In genomic region chr18:2926528-2926927, GRCh38 we compare ENCODE assay signal across 18 cellular contexts.
DNase-seq lines count a peak whose midpoint lies in the region; ATAC-seq and TF ChIP-seq lines count a peak whose summit lies in the region.
"Had no signal": no experiment of that assay in that cellular context is flagged by ENCODE, and none has a peak within 500 bp of the region (broad histone marks: within the 10 kb centered on the region; RNA-seq: fewer than 3 reads in every experiment).

No MANE protein-coding gene starts in this region.

- no peaks in the 10 kb centered on the region for H3K27me3 Mint-ChIP-seq in activated naive CD4-positive, alpha-beta T cell treated with anti-CD3 and anti-CD28 coated beads, Interleukin-2, amount 50 U/mL, for 24 hours
- no peaks in the 10 kb centered on the region for H3K27me3 Mint-ChIP-seq in CD4-positive, CD25-positive, alpha-beta regulatory T cell

- no peaks in the 10 kb centered on the region for H3K4me1 Mint-ChIP-seq in activated naive CD4-positive, alpha-beta T cell treated with anti-CD3 and anti-CD28 coated beads, Interleukin-2, amount 50 U/mL, for 24 hours
- H3K4me1 Mint-ChIP-seq in CD4-positive, CD25-positive, alpha-beta regulatory T cell = peaks cover 0 to 2% (median 0%) of the 10 kb centered on the region in 4 donors
- H3K4me1 Mint-ChIP-seq: CD8-positive, alpha-beta memory T cell had no signal

- peak overlapping the region; percentile 23 for H3K27ac Mint-ChIP-seq in activated naive CD4-positive, alpha-beta T cell treated with anti-CD3 and anti-CD28 coated beads, Interleukin-2, amount 50 U/mL, for 24 hours
- peak overlapping the region in 1 of 3 donors; percentile 42 for H3K27ac Mint-ChIP-seq in CD4-positive, CD25-positive, alpha-beta regulatory T cell

- no peaks in the 10 kb centered on the region for H3K9me3 ChIP-seq in CD4-positive, CD25-positive, alpha-beta regulatory T cell (ENCODE audit: control insufficient read depth in 2 of 2, low read length in 2 of 2)
- H3K9me3 ChIP-seq in OCI-LY3 (ENCODE audit: insufficient read depth, low read length) = no peaks in the 10 kb centered on the region
- H3K9me3 ChIP-seq: A549, BLaER1, HAP-1 had no signal

- no peak overlapping the region for H3K4me3 Mint-ChIP-seq in activated naive CD4-positive, alpha-beta T cell treated with anti-CD3 and anti-CD28 coated beads, Interleukin-2, amount 50 U/mL, for 24 hours
- no peak overlapping the region for H3K4me3 Mint-ChIP-seq in CD4-positive, CD25-positive, alpha-beta regulatory T cell
- H3K4me3 Mint-ChIP-seq: CD8-positive, alpha-beta memory T cell had no signal

- no peak overlapping the region for H3K4me3 ChIP-seq in CD4-positive, CD25-positive, alpha-beta regulatory T cell (ENCODE audit: low read depth, low read length)
- H3K4me3 ChIP-seq in OCI-LY3 (ENCODE audit: low read length) = no peak overlapping the region
- H3K4me3 ChIP-seq: A549, BLaER1, GM12878, HAP-1 had no signal

- peaks cover 97% of the 10 kb centered on the region for H3K36me3 ChIP-seq in CD4-positive, CD25-positive, alpha-beta regulatory T cell (ENCODE audit: control insufficient read depth, insufficient read depth, low read length)
- H3K36me3 ChIP-seq in OCI-LY3 (replicated peaks; ENCODE audit: low read depth, low read length) = peaks cover 73% of the 10 kb centered on the region

- no peaks in the 10 kb centered on the region for H3K9me3 Mint-ChIP-seq in activated naive CD4-positive, alpha-beta T cell treated with anti-CD3 and anti-CD28 coated beads, Interleukin-2, amount 50 U/mL, for 24 hours
- H3K9me3 Mint-ChIP-seq in CD4-positive, CD25-positive, alpha-beta regulatory T cell = no peaks in the 10 kb centered on the region
- H3K9me3 Mint-ChIP-seq: CD8-positive, alpha-beta memory T cell had no signal

- ATAC-seq in CD4-positive, CD25-positive, alpha-beta regulatory T cell (ENCODE audit: low read depth in 2 of 2) = no peak
- ATAC-seq: A549, GM12878 had no signal

- H4K20me1 ChIP-seq in OCI-LY3 (ENCODE audit: insufficient read depth, low read length) = no peaks in the 10 kb centered on the region
- H4K20me1 ChIP-seq: BLaER1 had no signal

- no peaks in the 10 kb centered on the region for H3K4me1 ChIP-seq in CD4-positive, CD25-positive, alpha-beta regulatory T cell (ENCODE audit: control insufficient read depth, insufficient read depth, low read length, poor library complexity, severe bottlenecking)
- H3K4me1 ChIP-seq in OCI-LY3 (ENCODE audit: low read length) = peaks cover 15% of the 10 kb centered on the region
- H3K4me1 ChIP-seq: A549, HAP-1 had no signal

- DNase-seq in activated naive CD4-positive, alpha-beta T cell treated with Interleukin-2 at 50 U/mL for 16 hours = no peak
- no peak for DNase-seq in CD4-positive, CD25-positive, alpha-beta regulatory T cell
- DNase-seq in posterior vena cava (ENCODE audit: low spot score) (peak; percentile 58), NCI-H2081 treated with DMSO at 0.1 percent for 48 hours (lab: John Stamatoyannopoulos, UW) (no peak)
- no peak for DNase-seq in stimulated activated naive CD4-positive, alpha-beta T cell treated with Interleukin-2 at 50 U/mL for 16 hours (lab: John Stamatoyannopoulos, UW)
- DNase-seq: CD8-positive, alpha-beta memory T cell; DMS53; EL; NCI-H1092 treated with DMSO at 0.1 percent for 48 hours; NCI-H146; NCI-H2081; SHP77 had no signal

- H2AFZ ChIP-seq in OCI-LY3 (ENCODE audit: low read depth, low read length) = no peak overlapping the region

- H3K36me3 Mint-ChIP-seq in activated naive CD4-positive, alpha-beta T cell treated with anti-CD3 and anti-CD28 coated beads, Interleukin-2, amount 50 U/mL, for 24 hours = peaks cover 13% of the 10 kb centered on the region
- peaks cover 58% of the 10 kb centered on the region for H3K36me3 Mint-ChIP-seq in CD4-positive, CD25-positive, alpha-beta regulatory T cell

- H3K4me2 ChIP-seq in OCI-LY3 (ENCODE audit: low read length) = peak overlapping the region; percentile 40
- H3K4me2 ChIP-seq: A549, BLaER1 had no signal

- peak overlapping the region; percentile 18 for H3K27ac ChIP-seq in CD4-positive, CD25-positive, alpha-beta regulatory T cell (ENCODE audit: insufficient read depth, low read length, poor library complexity, severe bottlenecking)
- H3K27ac ChIP-seq in OCI-LY3 (ENCODE audit: low read length) = peak overlapping the region; percentile 63
- H3K27ac ChIP-seq: A549, BLaER1 had no signal

- no peak overlapping the region for H3K9ac ChIP-seq in OCI-LY3 (ENCODE audit: low read length)

- H3K79me2 ChIP-seq in OCI-LY3 (ENCODE audit: low read length) = no peaks in the 10 kb centered on the region

- no peaks in the 10 kb centered on the region for H3K27me3 ChIP-seq in CD4-positive, CD25-positive, alpha-beta regulatory T cell (ENCODE audit: control insufficient read depth, insufficient read depth, low read length)
- H3K27me3 ChIP-seq in OCI-LY3 (ENCODE audit: low read depth, low read length) = no peaks in the 10 kb centered on the region
- H3K27me3 ChIP-seq: BLaER1 had no signal

- intact Hi-C loops in posterior vena cava (cut with DNase I) = no loop called here

- no peak for TF ChIP-seq CTCF in OCI-LY3 (IDR thresholded peaks at IDR 0.05; ENCODE audit: low read depth, low read length)
